Comparison of ENCODE assay signal across 1 cellular context in the genomic region with DNA sequence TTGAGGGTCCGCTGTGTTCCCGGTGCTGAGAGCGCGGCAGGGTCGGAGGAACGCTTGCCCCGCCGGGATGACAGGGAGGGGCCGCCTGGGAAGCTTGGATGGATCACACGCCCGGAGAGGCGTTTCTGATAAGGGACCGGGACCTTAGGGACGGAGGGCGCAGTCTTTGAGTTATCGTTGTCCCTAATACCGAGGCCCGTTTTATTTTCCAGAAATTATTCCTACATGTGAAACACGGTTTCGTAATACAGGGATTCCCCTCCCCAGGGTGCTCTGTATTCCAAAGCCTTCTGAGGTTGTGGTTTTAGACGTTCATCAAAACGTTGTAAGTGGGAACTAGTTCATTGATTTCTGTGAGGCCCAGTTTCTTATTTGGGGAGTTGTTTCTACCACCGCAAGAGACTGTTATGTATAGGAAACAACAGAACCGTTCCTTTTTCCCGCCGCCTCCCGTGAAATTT.
A peak's percentile ranks its signal among the peaks of the same experiment; 100 is the strongest.
TF ChIP-seq lines count a peak whose summit lies in the region.

No MANE protein-coding gene starts in this region.

TF ChIP-seq in HEK293, 187 proteins besides CTCF, POLR2A, EP300 and RAD21 (continued from another document):
- TF ChIP-seq, protein P1, sequence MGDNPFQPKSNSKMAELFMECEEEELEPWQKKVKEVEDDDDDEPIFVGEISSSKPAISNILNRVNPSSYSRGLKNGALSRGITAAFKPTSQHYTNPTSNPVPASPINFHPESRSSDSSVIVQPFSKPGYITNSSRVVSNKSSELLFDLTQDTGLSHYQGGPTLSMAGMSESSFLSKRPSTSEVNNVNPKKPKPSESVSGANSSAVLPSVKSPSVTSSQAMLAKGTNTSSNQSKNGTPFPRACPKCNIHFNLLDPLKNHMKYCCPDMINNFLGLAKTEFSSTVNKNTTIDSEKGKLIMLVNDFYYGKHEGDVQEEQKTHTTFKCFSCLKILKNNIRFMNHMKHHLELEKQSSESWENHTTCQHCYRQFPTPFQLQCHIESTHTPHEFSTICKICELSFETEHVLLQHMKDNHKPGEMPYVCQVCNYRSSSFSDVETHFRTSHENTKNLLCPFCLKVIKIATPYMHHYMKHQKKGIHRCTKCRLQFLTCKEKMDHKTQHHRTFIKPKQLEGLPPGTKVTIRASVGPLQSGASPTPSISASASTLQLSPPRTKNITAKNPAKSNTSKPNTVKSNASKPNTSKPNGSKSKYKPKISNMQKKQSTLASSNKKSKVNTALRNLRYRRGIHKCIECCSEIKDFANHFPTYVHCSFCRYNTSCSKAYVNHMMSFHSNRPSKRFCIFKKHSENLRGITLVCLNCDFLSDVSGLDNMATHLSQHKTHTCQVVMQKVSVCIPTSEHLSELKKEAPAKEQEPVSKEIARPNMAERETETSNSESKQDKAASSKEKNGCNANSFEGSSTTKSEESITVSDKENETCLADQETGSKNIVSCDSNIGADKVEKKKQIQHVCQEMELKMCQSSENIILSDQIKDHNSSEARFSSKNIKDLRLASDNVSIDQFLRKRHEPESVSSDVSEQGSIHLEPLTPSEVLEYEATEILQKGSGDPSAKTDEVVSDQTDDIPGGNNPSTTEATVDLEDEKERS (tag by site-specific recombination; IDR thresholded peaks at IDR 0.05): no peak
- TF ChIP-seq ZNF830 (tag by site-specific recombination; IDR thresholded peaks at IDR 0.05; ENCODE audit: low read depth) (no peak), ZFP69B (tag by site-specific recombination; IDR thresholded peaks at IDR 0.05) (0 out of 2 replicates have a peak, but pooled peaks have one; percentile 18)
